6 cellular contexts compared by ENCODE assay signal in genomic region chr20:43448431-43448747, GRCh38. TPM values are rescaled to one million over a fixed set of nuclear protein-coding genes. Genes with fewer than 3 reads are reported as not detected.
DNase-seq lines count a peak whose midpoint lies in the region; ATAC-seq, FAIRE-seq and TF ChIP-seq lines count a peak whose summit lies in the region.
"Not testable (repeated sequence)": the region's sequence is repeated elsewhere in the genome, so short reads cannot be mapped to it uniquely, and the experiment has no call there.

No MANE protein-coding gene starts in this region.

- H3K36me3 ChIP-seq in CD8-positive, alpha-beta T cell (ENCODE audit: insufficient read depth, low read length); HEK293 (ENCODE audit: control insufficient read depth in 2 of 2, insufficient read depth in 1 of 2, low read length in 2 of 2); OCI-LY7 (ENCODE audit: insufficient read depth, low read length); keratinocyte (ENCODE audit: control insufficient read depth in 2 of 2, extremely low read depth in 1 of 2, insufficient read depth in 2 of 2, low read length in 2 of 2): not testable (repeated sequence)

- CTCF ChIA-PET in CD8-positive, alpha-beta T cell (lab: Charles Lee): interaction anchor here (0.6 to 2.4 kb wide), 11 partner anchors 7 to 473 kb away, joined by 3 to 19 read pairs (median 4); no protein-coding TSS in a partner anchor
- CTCF ChIA-PET in HEK293 (lab: Yijun Ruan, JAX): interaction anchor here (0.6 to 1.5 kb wide), 23 partner anchors 8 to 741 kb away, joined by 3 to 6 read pairs (median 3); partner anchors contain the start of gene SRSF6
- CTCF ChIA-PET in OCI-LY7 (lab: Charles Lee; ENCODE audit: unreplicated experiment): not testable (repeated sequence)
- CTCF ChIA-PET in activated CD8-positive, alpha-beta memory T cell treated with anti-CD3 and anti-CD28 coated beads, Interleukin-2, amount 10 ng/mL, durations not matched to agents 7 days and 5 days (lab: Charles Lee): interaction anchor here (0.6 to 2.0 kb wide), 12 partner anchors 10 to 647 kb away, joined by 3 to 23 read pairs (median 4); partner anchors contain the start of gene SRSF6

- H3K9me1 ChIP-seq in keratinocyte (ENCODE audit: control insufficient read depth, extremely low read depth, insufficient read depth, low read length): not testable (repeated sequence)

- H3K9me3 Mint-ChIP-seq in CD8-positive, alpha-beta T cell; activated CD8-positive, alpha-beta memory T cell treated with anti-CD3 and anti-CD28 coated beads, Interleukin-2, amount 10 ng/mL, durations not matched to agents 7 days and 5 days (ENCODE audit: low read depth): not testable (repeated sequence)

- H3K4me1 ChIP-seq in CD8-positive, alpha-beta T cell (ENCODE audit: insufficient read depth, low read length); HEK293 (ENCODE audit: control insufficient read depth, insufficient read depth, low read length); OCI-LY7 (ENCODE audit: insufficient read depth, low read length, poor library complexity, severe bottlenecking); keratinocyte (ENCODE audit: control insufficient read depth, extremely low read depth, insufficient read depth, low read length): not testable (repeated sequence)

- intact Hi-C loops in CD8-positive, alpha-beta T cell (cut with DNase I, micrococcal nuclease): loop anchor here (2.0 to 5.0 kb wide), 3 partner anchors 66 to 634 kb away; no protein-coding TSS in a partner anchor
- intact Hi-C loops in OCI-LY7 (cut with micrococcal nuclease; ENCODE audit: unreplicated experiment): not testable (repeated sequence)

- H2AFZ ChIP-seq in OCI-LY7 (ENCODE audit: low read length): peak overlapping the region; percentile 41
- peak overlapping the region; percentile 43 for H2AFZ ChIP-seq in keratinocyte (ENCODE audit: control insufficient read depth, low read length)

- FAIRE-seq in keratinocyte (lab: Jason Lieb, UNC): not testable (repeated sequence)

- H3K9me2 ChIP-seq in OCI-LY7 (ENCODE audit: insufficient read depth, low read length): not testable (repeated sequence)

- H4K20me1 ChIP-seq in OCI-LY7 (ENCODE audit: insufficient read depth, low read length); keratinocyte (ENCODE audit: control insufficient read depth, extremely low read depth, insufficient read depth, low read length): not testable (repeated sequence)

- not testable (repeated sequence) for DNase-seq in CD8-positive, alpha-beta T cell; OCI-LY7 (ENCODE audit: low spot score); activated CD8-positive, alpha-beta memory T cell treated with anti-CD3 and anti-CD28 coated beads, Interleukin-2, amount 10 ng/mL, durations not matched to agents 7 days and 5 days; keratinocyte (ENCODE audit: low read depth, low spot score)
- peak; percentile 33 to 42 for DNase-seq in NCI-H524 (lab: John Stamatoyannopoulos, UW)

- H3K79me2 ChIP-seq in OCI-LY7 (ENCODE audit: insufficient read depth, low read depth, low read length); keratinocyte (ENCODE audit: control insufficient read depth, insufficient read depth, low read length): not testable (repeated sequence)

- POLR2A ChIA-PET in CD8-positive, alpha-beta T cell (lab: Charles Lee): interaction anchor here (1.5 kb wide), 1 partner anchor 10 kb away, joined by 6 read pairs; the partner anchor contains the start of gene SRSF6
- POLR2A ChIA-PET in HEK293 (lab: Yijun Ruan, JAX): not testable (repeated sequence)
- POLR2A ChIA-PET in OCI-LY7 (lab: Charles Lee): interaction anchor here (1.8 kb wide), 1 partner anchor 9 kb away, joined by 4 read pairs; the partner anchor contains the start of gene SRSF6

- H3K4me3 ChIP-seq in CD8-positive, alpha-beta T cell (ENCODE audit: low read depth, low read length); HEK293 (ENCODE audit: low read depth, low read length); OCI-LY7 (ENCODE audit: low read depth, low read length, poor library complexity, severe bottlenecking); keratinocyte (ENCODE audit: control insufficient read depth in 2 of 3, extremely low read depth in 1 of 3, insufficient read depth in 2 of 3, low read depth in 1 of 3, low read length in 3 of 3): not testable (repeated sequence)

- H3K9me3 ChIP-seq in CD8-positive, alpha-beta T cell (ENCODE audit: low read length); HEK293 (ENCODE audit: control insufficient read depth, insufficient read depth, low read depth, low read length); OCI-LY7 (ENCODE audit: low read length); keratinocyte (ENCODE audit: control insufficient read depth, low read depth, low read length): not testable (repeated sequence)

- not testable (repeated sequence) for H3K27ac Mint-ChIP-seq in CD8-positive, alpha-beta T cell; activated CD8-positive, alpha-beta memory T cell treated with anti-CD3 and anti-CD28 coated beads, Interleukin-2, amount 10 ng/mL, durations not matched to agents 7 days and 5 days

- H3K27me3 Mint-ChIP-seq in CD8-positive, alpha-beta T cell (ENCODE audit: low read depth): peaks cover 34% of the 10 kb centered on the region
- peaks cover 31% of the 10 kb centered on the region for H3K27me3 Mint-ChIP-seq in activated CD8-positive, alpha-beta memory T cell treated with anti-CD3 and anti-CD28 coated beads, Interleukin-2, amount 10 ng/mL, durations not matched to agents 7 days and 5 days

- not testable (repeated sequence) for H3K4me1 Mint-ChIP-seq in CD8-positive, alpha-beta T cell (ENCODE audit: low read depth); activated CD8-positive, alpha-beta memory T cell treated with anti-CD3 and anti-CD28 coated beads, Interleukin-2, amount 10 ng/mL, durations not matched to agents 7 days and 5 days

- not testable (repeated sequence) for BruUV-seq in OCI-LY7 (replicated peaks; lab: Mats Ljungman, UMichigan)

- ATAC-seq in CD8-positive, alpha-beta T cell: peak; percentile 14
- ATAC-seq in activated CD8-positive, alpha-beta memory T cell treated with anti-CD3 and anti-CD28 coated beads, Interleukin-2, amount 10 ng/mL, durations not matched to agents 7 days and 5 days: peak; percentile 20

- not testable (repeated sequence) for H3K27me3 ChIP-seq in CD8-positive, alpha-beta T cell (ENCODE audit: insufficient read depth, low read length); keratinocyte (ENCODE audit: control insufficient read depth, extremely low read depth, insufficient read depth, low read length)

- not testable (repeated sequence) for H3K9ac ChIP-seq in keratinocyte (ENCODE audit: control insufficient read depth, extremely low read depth, insufficient read depth, low read length)

- H3K4me2 ChIP-seq in OCI-LY7 (ENCODE audit: low read length); keratinocyte (ENCODE audit: control insufficient read depth, extremely low read depth, insufficient read depth, low read depth, low read length): not testable (repeated sequence)

- H3K4me3 Mint-ChIP-seq in CD8-positive, alpha-beta T cell; activated CD8-positive, alpha-beta memory T cell treated with anti-CD3 and anti-CD28 coated beads, Interleukin-2, amount 10 ng/mL, durations not matched to agents 7 days and 5 days: not testable (repeated sequence)

- not testable (repeated sequence) for H3K27ac ChIP-seq in CD8-positive, alpha-beta T cell (ENCODE audit: low read depth, low read length); HEK293 (ENCODE audit: extremely low read depth, low read depth, low read length); OCI-LY7 (ENCODE audit: low read depth, low read length, poor library complexity, severe bottlenecking); keratinocyte (ENCODE audit: control insufficient read depth, insufficient read depth, low read length)

- TF ChIP-seq CTCF in CD8-positive, alpha-beta T cell (IDR thresholded peaks at IDR 0.05); HEK293 (tag by site-specific recombination; IDR thresholded peaks at IDR 0.05); OCI-LY7 (conservative IDR thresholded peaks at IDR 0.05; ENCODE audit: low read length); keratinocyte (optimal IDR thresholded peaks at IDR 0.05 in 1 of 3, IDR thresholded peaks at IDR 0.05 in 1 of 3, conservative IDR thresholded peaks at IDR 0.05 in 1 of 3; ENCODE audit: extremely low read depth in 1 of 3, insufficient read depth in 2 of 3, low read length in 3 of 3): not testable (repeated sequence)

- dilution Hi-C loops in keratinocyte (cut with MboI; ENCODE audit: extremely low pct_ligation_motif_present, low sequenced_read_pairs): not testable (repeated sequence)

- not testable (repeated sequence) for H3K36me3 Mint-ChIP-seq in CD8-positive, alpha-beta T cell; activated CD8-positive, alpha-beta memory T cell treated with anti-CD3 and anti-CD28 coated beads, Interleukin-2, amount 10 ng/mL, durations not matched to agents 7 days and 5 days

RNA-seq across cellular contexts. Expression of gene SRSF6, which starts 9.3 kb away (rescaled TPM):
- 100 to 1,000 TPM; 361 to 363 TPM for total RNA-seq in CD8-positive, alpha-beta T cell
- total RNA-seq in OCI-LY7 (2014; rRNA removed; shearing (Covaris generic)): 64.3 and 66.9 TPM in 2 replicates
- 171 and 176 TPM in 2 replicates for total RNA-seq in OCI-LY7 (2022)
- 100 to 1,000 TPM; 108 to 162 TPM for total RNA-seq in activated CD8-positive, alpha-beta memory T cell treated with anti-CD3 and anti-CD28 coated beads, Interleukin-2, amount 10 ng/mL, durations not matched to agents 7 days and 5 days
- polyA plus RNA-seq in keratinocyte: 90.3 to 132 TPM (median 128 TPM) in 3 replicates
- polyA plus RNA-seq in keratinocyte (2011; ENCODE audit: low read depth): 104 TPM
- polyA plus RNA-seq in keratinocyte (2011; cell fraction: cytosol; rRNA removed): 49.6 and 68.9 TPM in 2 replicates
- 243 and 273 TPM in 2 replicates for polyA plus RNA-seq in keratinocyte (2011; cell fraction: nucleus; rRNA removed)
- polyA plus RNA-seq in keratinocyte (2012; ENCODE audit: low replicate concordance): 50.7 and 90.4 TPM in 2 replicates
- 19.2 to 125 TPM (median 56.7 TPM) in 3 replicates for polyA minus RNA-seq in keratinocyte
- 47.2 TPM for polyA minus RNA-seq in keratinocyte (2011; cell fraction: cytosol; rRNA and poly(A)+ RNA removed)
- 47.0 and 88.0 TPM in 2 replicates for polyA minus RNA-seq in keratinocyte (2011; cell fraction: nucleus; rRNA and poly(A)+ RNA removed)

RNA-seq across cellular contexts. Expression of gene L3MBTL1, which starts 59.1 kb away (rescaled TPM):
- total RNA-seq in CD8-positive, alpha-beta T cell: 10 to 100 TPM; 11.8 to 12.8 TPM
- total RNA-seq in OCI-LY7 (2014; rRNA removed; shearing (Covaris generic)): 22.4 and 23.8 TPM in 2 replicates
- total RNA-seq in OCI-LY7 (2022): 27.8 and 28.3 TPM in 2 replicates
- total RNA-seq in activated CD8-positive, alpha-beta memory T cell treated with anti-CD3 and anti-CD28 coated beads, Interleukin-2, amount 10 ng/mL, durations not matched to agents 7 days and 5 days: 1 to 10 TPM; 6.8 to 9.6 TPM
- polyA plus RNA-seq in keratinocyte: 3.1 to 7.7 TPM (median 5.0 TPM) in 3 replicates
- polyA plus RNA-seq in keratinocyte (2011; ENCODE audit: low read depth): 2.1 TPM
- polyA plus RNA-seq in keratinocyte (2011; cell fraction: cytosol; rRNA removed): 1.2 and 1.8 TPM in 2 replicates
- 35.7 and 49.9 TPM in 2 replicates for polyA plus RNA-seq in keratinocyte (2011; cell fraction: nucleus; rRNA removed)
- 2.0 and 3.9 TPM in 2 replicates for polyA plus RNA-seq in keratinocyte (2012; ENCODE audit: low replicate concordance)
- 3.7 to 9.5 TPM (median 7.4 TPM) in 3 replicates for polyA minus RNA-seq in keratinocyte
- polyA minus RNA-seq in keratinocyte (2011; cell fraction: cytosol; rRNA and poly(A)+ RNA removed): 0.96 TPM
- polyA minus RNA-seq in keratinocyte (2011; cell fraction: nucleus; rRNA and poly(A)+ RNA removed): 9.9 and 17.5 TPM in 2 replicates
